Comparison of ENCODE assay signal across 1 cellular context in the genomic region with DNA sequence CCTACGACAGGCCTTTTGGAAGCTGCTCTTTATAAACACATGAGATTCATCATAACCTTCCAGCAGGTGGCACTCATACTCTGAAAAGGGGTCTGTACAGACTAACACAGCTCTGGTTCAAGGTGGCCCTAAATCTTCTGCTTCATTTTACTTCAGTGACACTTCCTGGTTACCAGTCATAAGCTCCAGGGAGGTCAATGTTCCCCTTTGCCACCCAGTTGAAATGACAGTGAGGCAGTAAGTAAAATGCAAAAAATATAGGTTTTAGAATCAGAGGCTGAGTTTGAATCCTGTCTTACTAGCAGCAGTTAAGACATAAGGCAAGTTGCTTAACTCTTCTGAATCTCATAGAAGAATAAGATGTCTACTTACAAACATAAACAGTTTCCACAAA.
TF ChIP-seq lines count a peak whose summit lies in the region.

No MANE protein-coding gene starts in this region.

TF ChIP-seq in GM12878, 131 proteins besides CTCF, POLR2A, EP300 and RAD21 (continued from another document and continues in another):
- TF ChIP-seq, protein P1, sequence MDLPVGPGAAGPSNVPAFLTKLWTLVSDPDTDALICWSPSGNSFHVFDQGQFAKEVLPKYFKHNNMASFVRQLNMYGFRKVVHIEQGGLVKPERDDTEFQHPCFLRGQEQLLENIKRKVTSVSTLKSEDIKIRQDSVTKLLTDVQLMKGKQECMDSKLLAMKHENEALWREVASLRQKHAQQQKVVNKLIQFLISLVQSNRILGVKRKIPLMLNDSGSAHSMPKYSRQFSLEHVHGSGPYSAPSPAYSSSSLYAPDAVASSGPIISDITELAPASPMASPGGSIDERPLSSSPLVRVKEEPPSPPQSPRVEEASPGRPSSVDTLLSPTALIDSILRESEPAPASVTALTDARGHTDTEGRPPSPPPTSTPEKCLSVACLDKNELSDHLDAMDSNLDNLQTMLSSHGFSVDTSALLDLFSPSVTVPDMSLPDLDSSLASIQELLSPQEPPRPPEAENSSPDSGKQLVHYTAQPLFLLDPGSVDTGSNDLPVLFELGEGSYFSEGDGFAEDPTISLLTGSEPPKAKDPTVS (IDR thresholded peaks at IDR 0.05; ENCODE audit: low read depth, low read length) = no peak
- no peak for TF ChIP-seq RBBP5 (conservative IDR thresholded peaks at IDR 0.05)
- TF ChIP-seq USF1 (IDR thresholded peaks at IDR 0.05; ENCODE audit: borderline replicate concordance, extremely low read length, insufficient read depth, low read depth, low read length) = no peak
- peak; percentile 72; the same call in 1 of the 2 replicates for TF ChIP-seq YY1 (IDR thresholded peaks at IDR 0.05; ENCODE audit: low read depth, low read length)
- no peak for TF ChIP-seq FOS (IDR thresholded peaks at IDR 0.05; ENCODE audit: borderline replicate concordance, extremely low read depth, insufficient read length)
- TF ChIP-seq POU2F2 (IDR thresholded peaks at IDR 0.05; ENCODE audit: borderline replicate concordance, low read depth, low read length) = no peak
- TF ChIP-seq TCF3 (IDR thresholded peaks at IDR 0.05; ENCODE audit: borderline replicate concordance, insufficient read depth, low read depth, low read length) = no peak
- TF ChIP-seq GABPA (IDR thresholded peaks at IDR 0.05; ENCODE audit: low read depth) = no peak
- TF ChIP-seq, protein P2, sequence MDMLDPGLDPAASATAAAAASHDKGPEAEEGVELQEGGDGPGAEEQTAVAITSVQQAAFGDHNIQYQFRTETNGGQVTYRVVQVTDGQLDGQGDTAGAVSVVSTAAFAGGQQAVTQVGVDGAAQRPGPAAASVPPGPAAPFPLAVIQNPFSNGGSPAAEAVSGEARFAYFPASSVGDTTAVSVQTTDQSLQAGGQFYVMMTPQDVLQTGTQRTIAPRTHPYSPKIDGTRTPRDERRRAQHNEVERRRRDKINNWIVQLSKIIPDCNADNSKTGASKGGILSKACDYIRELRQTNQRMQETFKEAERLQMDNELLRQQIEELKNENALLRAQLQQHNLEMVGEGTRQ (IDR thresholded peaks at IDR 0.05; ENCODE audit: borderline replicate concordance, low read depth, low read length) = no peak
- no peak for TF ChIP-seq TAF1 (IDR thresholded peaks at IDR 0.05; ENCODE audit: borderline replicate concordance, low read depth, low read length)
- no peak for TF ChIP-seq SKIL (IDR thresholded peaks at IDR 0.05; ENCODE audit: low read depth, poor library complexity, severe bottlenecking)
- 0 out of 2 replicates have a peak, but pooled peaks have one; percentile 45 for TF ChIP-seq FOXM1 (IDR thresholded peaks at IDR 0.05; ENCODE audit: low read depth, low read length)
- no peak for TF ChIP-seq EZH2 (IDR thresholded peaks at IDR 0.05; ENCODE audit: borderline replicate concordance, control insufficient read depth, low read depth, low read length)
- no peak for TF ChIP-seq IRF3 (IDR thresholded peaks at IDR 0.05)
- TF ChIP-seq, protein P3, sequence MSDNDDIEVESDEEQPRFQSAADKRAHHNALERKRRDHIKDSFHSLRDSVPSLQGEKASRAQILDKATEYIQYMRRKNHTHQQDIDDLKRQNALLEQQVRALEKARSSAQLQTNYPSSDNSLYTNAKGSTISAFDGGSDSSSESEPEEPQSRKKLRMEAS (IDR thresholded peaks at IDR 0.05; ENCODE audit: low read depth, low read length) = no peak
- TF ChIP-seq BCL11A (IDR thresholded peaks at IDR 0.05; ENCODE audit: low read depth, low read length) = no peak
- TF ChIP-seq TCF12 (IDR thresholded peaks at IDR 0.05; ENCODE audit: low read depth, low read length) = no peak
- TF ChIP-seq SMAD1 (IDR thresholded peaks at IDR 0.05; ENCODE audit: low read depth, partially characterized antibody) = no peak
- TF ChIP-seq REST (IDR thresholded peaks at IDR 0.05; ENCODE audit: low read depth, low read length) = no peak
- TF ChIP-seq SUZ12 (IDR thresholded peaks at IDR 0.05; ENCODE audit: unreplicated experiment) = no peak
- no peak for TF ChIP-seq CUX1 (IDR thresholded peaks at IDR 0.05; ENCODE audit: insufficient replicate concordance, low read depth, low read length)
- TF ChIP-seq, protein P4, sequence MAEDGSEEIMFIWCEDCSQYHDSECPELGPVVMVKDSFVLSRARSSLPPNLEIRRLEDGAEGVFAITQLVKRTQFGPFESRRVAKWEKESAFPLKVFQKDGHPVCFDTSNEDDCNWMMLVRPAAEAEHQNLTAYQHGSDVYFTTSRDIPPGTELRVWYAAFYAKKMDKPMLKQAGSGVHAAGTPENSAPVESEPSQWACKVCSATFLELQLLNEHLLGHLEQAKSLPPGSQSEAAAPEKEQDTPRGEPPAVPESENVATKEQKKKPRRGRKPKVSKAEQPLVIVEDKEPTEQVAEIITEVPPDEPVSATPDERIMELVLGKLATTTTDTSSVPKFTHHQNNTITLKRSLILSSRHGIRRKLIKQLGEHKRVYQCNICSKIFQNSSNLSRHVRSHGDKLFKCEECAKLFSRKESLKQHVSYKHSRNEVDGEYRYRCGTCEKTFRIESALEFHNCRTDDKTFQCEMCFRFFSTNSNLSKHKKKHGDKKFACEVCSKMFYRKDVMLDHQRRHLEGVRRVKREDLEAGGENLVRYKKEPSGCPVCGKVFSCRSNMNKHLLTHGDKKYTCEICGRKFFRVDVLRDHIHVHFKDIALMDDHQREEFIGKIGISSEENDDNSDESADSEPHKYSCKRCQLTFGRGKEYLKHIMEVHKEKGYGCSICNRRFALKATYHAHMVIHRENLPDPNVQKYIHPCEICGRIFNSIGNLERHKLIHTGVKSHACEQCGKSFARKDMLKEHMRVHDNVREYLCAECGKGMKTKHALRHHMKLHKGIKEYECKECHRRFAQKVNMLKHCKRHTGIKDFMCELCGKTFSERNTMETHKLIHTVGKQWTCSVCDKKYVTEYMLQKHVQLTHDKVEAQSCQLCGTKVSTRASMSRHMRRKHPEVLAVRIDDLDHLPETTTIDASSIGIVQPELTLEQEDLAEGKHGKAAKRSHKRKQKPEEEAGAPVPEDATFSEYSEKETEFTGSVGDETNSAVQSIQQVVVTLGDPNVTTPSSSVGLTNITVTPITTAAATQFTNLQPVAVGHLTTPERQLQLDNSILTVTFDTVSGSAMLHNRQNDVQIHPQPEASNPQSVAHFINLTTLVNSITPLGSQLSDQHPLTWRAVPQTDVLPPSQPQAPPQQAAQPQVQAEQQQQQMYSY (CRISPR knock-in tag; IDR thresholded peaks at IDR 0.05) = no peak
- TF ChIP-seq ZBTB4 (CRISPR knock-in tag; IDR thresholded peaks at IDR 0.05) = no peak
- no peak for TF ChIP-seq ZNF622 (IDR thresholded peaks at IDR 0.05)
